26 cellular contexts compared by ENCODE assay signal in the genomic region with DNA sequence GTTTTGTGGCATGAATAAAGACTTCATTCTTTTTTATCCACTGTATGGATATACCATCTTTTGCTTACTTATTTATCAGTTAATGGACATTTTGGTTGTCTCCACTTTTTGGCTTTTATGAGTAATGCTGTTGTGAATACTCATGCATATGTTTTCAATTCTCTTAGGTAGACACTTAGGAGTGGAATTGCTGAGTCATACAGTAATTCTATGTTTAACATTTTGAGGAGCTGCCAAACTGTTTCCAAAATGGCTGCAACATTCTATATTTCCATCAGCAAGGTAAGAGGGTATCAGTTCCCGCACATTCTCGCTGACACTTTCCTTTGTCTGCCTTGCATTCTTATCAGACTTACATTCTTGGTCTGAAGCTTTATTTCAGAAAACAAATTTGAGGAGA.
DNase-seq lines count a peak whose midpoint lies in the region; ATAC-seq and TF ChIP-seq lines count a peak whose summit lies in the region.
"Had no signal": no experiment of that assay in that cellular context is flagged by ENCODE, and none has a peak within 500 bp of the region (broad histone marks: within the 10 kb centered on the region; RNA-seq: fewer than 3 reads in every experiment).

No MANE protein-coding gene starts in this region.

- no peaks in the 10 kb centered on the region for H3K4me1 Mint-ChIP-seq in activated T-helper 1 cell treated with anti-CD3 and anti-CD28 coated beads, Interleukin-12 subunit alpha, Interleukin-12 subunit beta, Interleukin-2, Interleukin-4 antibody, amounts not matched to agents 30 ng/mL and 10 ng/mL and 1 ng/mL, durations not matched to agents 14 hours and 24 hours and 36 hours (ENCODE audit: low read depth)
- no peaks in the 10 kb centered on the region for H3K4me1 Mint-ChIP-seq in activated T-cell treated with anti-CD3 and anti-CD28 coated beads, Interleukin-2, amount 50 U/mL, for 4 hours (ENCODE audit: low read depth)
- H3K4me1 Mint-ChIP-seq: activated CD4-positive, alpha-beta T cell treated with anti-CD3 and anti-CD28 coated beads for 36 hours; activated naive CD4-positive, alpha-beta T cell treated with anti-CD3 and anti-CD28 coated beads, Interleukin-2, amount 50 U/mL, for 24 hours had no signal

- TF ChIP-seq CTCF in lower leg skin (IDR thresholded peaks at IDR 0.05): no peak

- peak; percentile 85 for ATAC-seq in SK-N-SH treated with all-trans-retinoic acid at 6 μM for 48 hours
- ATAC-seq in activated T-cell treated with anti-CD3 and anti-CD28 coated beads, Interleukin-2, amount 50 U/mL, for 4 hours: no peak
- ATAC-seq: activated CD4-positive, alpha-beta T cell treated with anti-CD3 and anti-CD28 coated beads for 36 hours; activated T-cell treated with anti-CD3 and anti-CD28 coated beads, Interleukin-2, amount 50 U/mL, for 72 hours; left lobe of liver; natural killer cell treated with Interleukin-12 subunit alpha and Interleukin-12 subunit beta and Interleukin-15 and Interleukin-18, amount 100 ng/mL, for 72 hours; upper lobe of right lung had no signal

- H3K9me3 Mint-ChIP-seq in activated T-helper 1 cell treated with anti-CD3 and anti-CD28 coated beads, Interleukin-12 subunit alpha, Interleukin-12 subunit beta, Interleukin-2, Interleukin-4 antibody, amounts not matched to agents 30 ng/mL and 10 ng/mL and 1 ng/mL, durations not matched to agents 14 hours and 24 hours and 36 hours: peaks cover 13% of the 10 kb centered on the region
- H3K9me3 Mint-ChIP-seq in activated T-cell treated with anti-CD3 and anti-CD28 coated beads, Interleukin-2, amount 50 U/mL, for 4 hours: no peaks in the 10 kb centered on the region
- H3K9me3 Mint-ChIP-seq: H9 had no signal

- no peak overlapping the region for H3K4me3 Mint-ChIP-seq in activated T-helper 1 cell treated with anti-CD3 and anti-CD28 coated beads, Interleukin-12 subunit alpha, Interleukin-12 subunit beta, Interleukin-2, Interleukin-4 antibody, amounts not matched to agents 30 ng/mL and 10 ng/mL and 1 ng/mL, durations not matched to agents 14 hours and 24 hours and 36 hours
- no peak overlapping the region for H3K4me3 Mint-ChIP-seq in activated T-cell treated with anti-CD3 and anti-CD28 coated beads, Interleukin-2, amount 50 U/mL, for 4 hours
- H3K4me3 Mint-ChIP-seq: activated CD4-positive, alpha-beta T cell treated with anti-CD3 and anti-CD28 coated beads for 36 hours; activated naive CD4-positive, alpha-beta T cell treated with anti-CD3 and anti-CD28 coated beads, Interleukin-2, amount 50 U/mL, for 24 hours; activated T-cell treated with anti-CD3 and anti-CD28 coated beads, Interleukin-2, amount 50 U/mL, for 72 hours; H9; natural killer cell treated with Interleukin-12 subunit alpha and Interleukin-12 subunit beta and Interleukin-15 and Interleukin-18, amount 100 ng/mL, for 72 hours had no signal

- TF ChIP-seq POLR2A in lower leg skin (IDR thresholded peaks at IDR 0.05): no peak

- H3K36me3 Mint-ChIP-seq in activated T-helper 1 cell treated with anti-CD3 and anti-CD28 coated beads, Interleukin-12 subunit alpha, Interleukin-12 subunit beta, Interleukin-2, Interleukin-4 antibody, amounts not matched to agents 30 ng/mL and 10 ng/mL and 1 ng/mL, durations not matched to agents 14 hours and 24 hours and 36 hours (ENCODE audit: low read depth): no peaks in the 10 kb centered on the region
- H3K36me3 Mint-ChIP-seq in activated T-cell treated with anti-CD3 and anti-CD28 coated beads, Interleukin-2, amount 50 U/mL, for 4 hours (ENCODE audit: insufficient read depth): no peaks in the 10 kb centered on the region
- H3K36me3 Mint-ChIP-seq: activated naive CD4-positive, alpha-beta T cell treated with anti-CD3 and anti-CD28 coated beads, Interleukin-2, amount 50 U/mL, for 24 hours; natural killer cell treated with Interleukin-12 subunit alpha and Interleukin-12 subunit beta and Interleukin-15 and Interleukin-18, amount 100 ng/mL, for 72 hours had no signal

- peak; percentile 12 for DNase-seq in A172 (ENCODE audit: low spot score)
- DNase-seq in HCEC 1CT: peak; percentile 67
- peak; percentile 70 for DNase-seq in fibroblast of gingiva (ENCODE audit: low read depth)
- no peak for DNase-seq in lower leg skin (ENCODE audit: low spot score in 2 of 2)
- DNase-seq in activated T-helper 1 cell treated with anti-CD3 and anti-CD28 coated beads, Interleukin-12 subunit alpha, Interleukin-12 subunit beta, Interleukin-2, Interleukin-4 antibody, amounts not matched to agents 30 ng/mL and 10 ng/mL and 1 ng/mL, durations not matched to agents 14 hours and 24 hours and 36 hours (ENCODE audit: low spot score): no peak
- no peak for DNase-seq in activated naive CD4-positive, alpha-beta T cell treated with Interleukin-2 at 50 U/mL for 16 hours
- DNase-seq in activated T-cell treated with anti-CD3 and anti-CD28 coated beads, Interleukin-2, amount 50 U/mL, for 4 hours: no peak
- DNase-seq: activated CD4-positive, alpha-beta T cell treated with anti-CD3 and anti-CD28 coated beads for 36 hours; activated T-cell treated with anti-CD3 and anti-CD28 coated beads, Interleukin-2, amount 50 U/mL, for 72 hours; C1 segment of cervical spinal cord; cerebellar nuclear complex; effector CD8-positive, alpha-beta T cell; H9; head of caudate nucleus; midbrain; NCI-H1048; NCI-H187; NCI-H748 treated with DMSO at 0.1 percent for 48 hours; substantia nigra; T-helper 1 cell; upper lobe of right lung had no signal

- no peaks in the 10 kb centered on the region for H3K27me3 Mint-ChIP-seq in activated T-helper 1 cell treated with anti-CD3 and anti-CD28 coated beads, Interleukin-12 subunit alpha, Interleukin-12 subunit beta, Interleukin-2, Interleukin-4 antibody, amounts not matched to agents 30 ng/mL and 10 ng/mL and 1 ng/mL, durations not matched to agents 14 hours and 24 hours and 36 hours (ENCODE audit: insufficient read depth)
- H3K27me3 Mint-ChIP-seq in activated T-cell treated with anti-CD3 and anti-CD28 coated beads, Interleukin-2, amount 50 U/mL, for 4 hours (ENCODE audit: low read depth): no peaks in the 10 kb centered on the region
- H3K27me3 Mint-ChIP-seq: activated CD4-positive, alpha-beta T cell treated with anti-CD3 and anti-CD28 coated beads for 36 hours; activated naive CD4-positive, alpha-beta T cell treated with anti-CD3 and anti-CD28 coated beads, Interleukin-2, amount 50 U/mL, for 24 hours; natural killer cell treated with Interleukin-12 subunit alpha and Interleukin-12 subunit beta and Interleukin-15 and Interleukin-18, amount 100 ng/mL, for 72 hours had no signal

- H3K4me3 ChIP-seq in lower leg skin (ENCODE audit: low read depth, poor library complexity, severe bottlenecking): no peak overlapping the region
- H3K4me3 ChIP-seq: ascending aorta, upper lobe of right lung had no signal

- intact Hi-C loops in lower leg skin (cut with DNase I; ENCODE audit: low total_unique reads): no loop called here
- intact Hi-C loops in activated T-helper 1 cell treated with anti-CD3 and anti-CD28 coated beads, Interleukin-12 subunit alpha, Interleukin-12 subunit beta, Interleukin-2, Interleukin-4 antibody, amounts not matched to agents 30 ng/mL and 10 ng/mL and 1 ng/mL, durations not matched to agents 14 hours and 24 hours and 36 hours (cut with micrococcal nuclease): no loop called here

- no peak overlapping the region for H3K27ac Mint-ChIP-seq in activated T-helper 1 cell treated with anti-CD3 and anti-CD28 coated beads, Interleukin-12 subunit alpha, Interleukin-12 subunit beta, Interleukin-2, Interleukin-4 antibody, amounts not matched to agents 30 ng/mL and 10 ng/mL and 1 ng/mL, durations not matched to agents 14 hours and 24 hours and 36 hours
- H3K27ac Mint-ChIP-seq: activated CD4-positive, alpha-beta T cell treated with anti-CD3 and anti-CD28 coated beads for 36 hours; activated naive CD4-positive, alpha-beta T cell treated with anti-CD3 and anti-CD28 coated beads, Interleukin-2, amount 50 U/mL, for 24 hours; activated T-cell treated with anti-CD3 and anti-CD28 coated beads, Interleukin-2, amount 50 U/mL, for 72 hours; H9; natural killer cell treated with Interleukin-12 subunit alpha and Interleukin-12 subunit beta and Interleukin-15 and Interleukin-18, amount 100 ng/mL, for 72 hours had no signal

- 95 to 100% methylated on average over 2 of the region's 2 CpGs for WGBS in lower leg skin, 2 donors

TF ChIP-seq in SK-N-SH treated with all-trans-retinoic acid at 6 μM for 48 hours, 23 proteins besides CTCF, POLR2A, EP300 and RAD21:
- TF ChIP-seq CSDC2 (CRISPR knock-in tag; IDR thresholded peaks at IDR 0.05): no peak
- peak; percentile 85 for TF ChIP-seq ZNF8 (CRISPR knock-in tag; IDR thresholded peaks at IDR 0.05)
- TF ChIP-seq ARNTL (CRISPR knock-in tag; IDR thresholded peaks at IDR 0.05; ENCODE audit: borderline replicate concordance, low read depth): no peak
- TF ChIP-seq, protein P1, sequence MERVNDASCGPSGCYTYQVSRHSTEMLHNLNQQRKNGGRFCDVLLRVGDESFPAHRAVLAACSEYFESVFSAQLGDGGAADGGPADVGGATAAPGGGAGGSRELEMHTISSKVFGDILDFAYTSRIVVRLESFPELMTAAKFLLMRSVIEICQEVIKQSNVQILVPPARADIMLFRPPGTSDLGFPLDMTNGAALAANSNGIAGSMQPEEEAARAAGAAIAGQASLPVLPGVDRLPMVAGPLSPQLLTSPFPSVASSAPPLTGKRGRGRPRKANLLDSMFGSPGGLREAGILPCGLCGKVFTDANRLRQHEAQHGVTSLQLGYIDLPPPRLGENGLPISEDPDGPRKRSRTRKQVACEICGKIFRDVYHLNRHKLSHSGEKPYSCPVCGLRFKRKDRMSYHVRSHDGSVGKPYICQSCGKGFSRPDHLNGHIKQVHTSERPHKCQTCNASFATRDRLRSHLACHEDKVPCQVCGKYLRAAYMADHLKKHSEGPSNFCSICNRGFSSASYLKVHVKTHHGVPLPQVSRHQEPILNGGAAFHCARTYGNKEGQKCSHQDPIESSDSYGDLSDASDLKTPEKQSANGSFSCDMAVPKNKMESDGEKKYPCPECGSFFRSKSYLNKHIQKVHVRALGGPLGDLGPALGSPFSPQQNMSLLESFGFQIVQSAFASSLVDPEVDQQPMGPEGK (CRISPR knock-in tag; IDR thresholded peaks at IDR 0.05; ENCODE audit: borderline replicate concordance): no peak

Comparison
In these comparisons a context has a peak if more than half of its experiments do, and no peak if none do; other contexts are left out.
1. DNase-seq: peak in A172 (single experiment), HCEC 1CT (single experiment) and fibroblast of gingiva (single experiment); none in lower leg skin (0 of 2), activated T-helper 1 cell treated with anti-CD3 and anti-CD28 coated beads, Interleukin-12 subunit alpha, Interleukin-12 subunit beta, Interleukin-2, Interleukin-4 antibody, amounts not matched to agents 30 ng/mL and 10 ng/mL and 1 ng/mL, durations not matched to agents 14 hours and 24 hours and 36 hours (single experiment), activated naive CD4-positive, alpha-beta T cell treated with Interleukin-2 at 50 U/mL for 16 hours (single experiment) and activated T-cell treated with anti-CD3 and anti-CD28 coated beads, Interleukin-2, amount 50 U/mL, for 4 hours (single experiment).